ENCODE assay signal across 26 cellular contexts in genomic region chr9:26131891-26132290, GRCh38.
DNase-seq lines count a peak whose midpoint lies in the region; ATAC-seq and TF ChIP-seq lines count a peak whose summit lies in the region.
"Had no signal": no experiment of that assay in that cellular context is flagged by ENCODE, and none has a peak within 500 bp of the region (broad histone marks: within the 10 kb centered on the region; RNA-seq: fewer than 3 reads in every experiment).

No MANE protein-coding gene starts in this region.

- no peaks in the 10 kb centered on the region for H3F3A ChIP-seq in GM23248 (ENCODE audit: insufficient read depth)

- intact Hi-C loops in tibial artery (cut with DNase I; ENCODE audit: low total_unique reads) (no loop called here), posterior vena cava (cut with DNase I) (loop anchor here in 1 of 2 donors (2.0 kb wide), 1 partner anchor 77 kb away; no protein-coding TSS in a partner anchor), natural killer cell (cut with micrococcal nuclease) (no loop called here)

- no peak for ATAC-seq in natural killer cell
- ATAC-seq: activated T-cell treated with anti-CD3 and anti-CD28 coated beads, Interleukin-2, amount 50 U/mL, for 4 hours; foreskin keratinocyte; right cardiac atrium had no signal

- H3K79me2 ChIP-seq in GM23248 (ENCODE audit: insufficient read depth), result no peaks in the 10 kb centered on the region

- no peak overlapping the region for H3K27ac Mint-ChIP-seq in natural killer cell
- H3K27ac Mint-ChIP-seq: activated naive CD4-positive, alpha-beta T cell treated with anti-CD3 and anti-CD28 coated beads for 36 hours; B cell; endodermal cell; IgD-negative memory B cell; naive B cell had no signal

- H3K27me3 ChIP-seq in GM23248 (replicated peaks; ENCODE audit: insufficient read depth), result no peaks in the 10 kb centered on the region
- H3K27me3 ChIP-seq in tibial artery, result no peaks in the 10 kb centered on the region
- H3K27me3 ChIP-seq: foreskin keratinocyte had no signal

- H3K9me3 ChIP-seq in GM23248 (ENCODE audit: low read depth), result no peaks in the 10 kb centered on the region
- no peaks in the 10 kb centered on the region for H3K9me3 ChIP-seq in tibial artery
- H3K9me3 ChIP-seq: thoracic aorta had no signal

- in situ Hi-C loops in GM23248 (cut with MboI), result no loop called here

- H4K20me1 ChIP-seq in GM23248 (ENCODE audit: insufficient read depth), result no peaks in the 10 kb centered on the region

- H2AFZ ChIP-seq in GM23248, result no peak overlapping the region

- DNase-seq in GM23248 (peak; percentile 46), astrocyte of the hippocampus (ENCODE audit: low read depth, low spot score) (peak; percentile 56), fibroblast of villous mesenchyme (ENCODE audit: low read depth) (peak; percentile 32), tibial artery (no peak), posterior vena cava (ENCODE audit: low spot score) (no peak), natural killer cell (no peak)
- no peak for DNase-seq in stimulated activated CD4-positive, alpha-beta T cell treated with anti-CD3 and anti-CD28 coated beads, Interleukin-12 subunit alpha, Interleukin-12 subunit beta, amount 100 ng/mL, for 4 hours
- DNase-seq: activated CD4-positive, alpha-beta T cell treated with anti-CD3 and anti-CD28 coated beads for 1 hour; activated CD8-positive, alpha-beta memory T cell treated with anti-CD3 and anti-CD28 coated beads for 24 hours; activated naive CD4-positive, alpha-beta T cell treated with anti-CD3 and anti-CD28 coated beads for 36 hours; activated T-cell treated with anti-CD3 and anti-CD28 coated beads, Interleukin-2, amount 50 U/mL, for 4 hours; aorta; DND-41; endodermal cell; hippocampal formation; islet precursor cell; MM.1S; naive B cell; NCI-H1436 treated with DMSO at 0.1 percent for 48 hours; NCI-H69; right cardiac atrium had no signal

- H3K27ac ChIP-seq in GM23248 (peak overlapping the region; percentile 47), tibial artery (peak overlapping the region; percentile 15 to 42)
- H3K27ac ChIP-seq: foreskin keratinocyte, thoracic aorta had no signal

- H3K36me3 ChIP-seq in GM23248 (ENCODE audit: low read depth), result no peaks in the 10 kb centered on the region
- H3K36me3 ChIP-seq in tibial artery, result no peaks in the 10 kb centered on the region
- H3K36me3 ChIP-seq: thoracic aorta had no signal

- H3K36me3 Mint-ChIP-seq in natural killer cell, result no peaks in the 10 kb centered on the region
- H3K36me3 Mint-ChIP-seq: IgD-negative memory B cell, naive B cell had no signal

- H3K4me2 ChIP-seq in GM23248 (ENCODE audit: unreplicated experiment), result no peak overlapping the region

- H3K4me1 Mint-ChIP-seq in natural killer cell, result no peaks in the 10 kb centered on the region
- H3K4me1 Mint-ChIP-seq: B cell, IgD-negative memory B cell, naive B cell had no signal

- H3K27me3 Mint-ChIP-seq in natural killer cell (ENCODE audit: low read depth in 2 of 2), result no peaks in the 10 kb centered on the region
- H3K27me3 Mint-ChIP-seq: B cell, IgD-negative memory B cell, naive B cell had no signal

- 5 to 14% methylated on average over 1 of the region's 1 CpG for WGBS in GM23248 (ENCODE audit: low coverage in 1 of 2, low lambda C conversion rate in 2 of 2, missing lambda C conversion rate in 2 of 2), 2 experiments

- H3K4me3 ChIP-seq in GM23248 (no peak overlapping the region), fibroblast of villous mesenchyme (ENCODE audit: low read depth, low read length) (no peak overlapping the region), tibial artery (no peak overlapping the region)
- H3K4me3 ChIP-seq: lung, thoracic aorta had no signal

- H3K4me1 ChIP-seq in GM23248 (ENCODE audit: insufficient read depth) (peaks cover 14% of the 10 kb centered on the region), tibial artery (peaks cover 0 to 26% (median 0%) of the 10 kb centered on the region in 4 donors)
- H3K4me1 ChIP-seq: foreskin keratinocyte had no signal

- H3K9ac ChIP-seq in GM23248, result no peak overlapping the region

- no peak for TF ChIP-seq CTCF in fibroblast of villous mesenchyme (IDR thresholded peaks at IDR 0.05; ENCODE audit: insufficient read depth, low read depth, low read length)
- no peak for TF ChIP-seq CTCF in tibial artery (IDR thresholded peaks at IDR 0.05)
- TF ChIP-seq CTCF in natural killer cell (IDR thresholded peaks at IDR 0.05), result no peak

- H3K9me2 ChIP-seq in GM23248 (ENCODE audit: insufficient read depth), result no peaks in the 10 kb centered on the region

- H3K4me3 Mint-ChIP-seq in natural killer cell, result no peak overlapping the region
- H3K4me3 Mint-ChIP-seq: activated naive CD4-positive, alpha-beta T cell treated with anti-CD3 and anti-CD28 coated beads for 36 hours; activated T-cell treated with anti-CD3 and anti-CD28 coated beads, Interleukin-2, amount 50 U/mL, for 4 hours; B cell; endodermal cell; IgD-negative memory B cell; naive B cell had no signal

- H3K9me3 Mint-ChIP-seq in natural killer cell, result peaks cover 7 to 14% of the 10 kb centered on the region in 2 donors
- H3K9me3 Mint-ChIP-seq: activated naive CD4-positive, alpha-beta T cell treated with anti-CD3 and anti-CD28 coated beads for 36 hours; endodermal cell had no signal

Comparison
In these comparisons a context has a peak if more than half of its experiments do, and no peak if none do; other contexts are left out.
1. DNase-seq: peak in GM23248 (single experiment), astrocyte of the hippocampus (single experiment) and fibroblast of villous mesenchyme (single experiment); none in tibial artery (0 of 2), posterior vena cava (single experiment), stimulated activated CD4-positive, alpha-beta T cell treated with anti-CD3 and anti-CD28 coated beads, Interleukin-12 subunit alpha, Interleukin-12 subunit beta, amount 100 ng/mL, for 4 hours (single experiment) and natural killer cell (single experiment).